6 cellular contexts compared by ENCODE assay signal in genomic region chr22:19143967-19144400, GRCh38. TPM values are rescaled to one million over a fixed set of nuclear protein-coding genes. Genes with fewer than 3 reads are reported as not detected.
DNase-seq lines count a peak whose midpoint lies in the region; FAIRE-seq and TF ChIP-seq lines count a peak whose summit lies in the region.

No MANE protein-coding gene starts in this region.

- no peak for TF ChIP-seq POLR2A in H54 (IDR thresholded peaks at IDR 0.05; ENCODE audit: low read depth, low read length)

- H3K4me3 Mint-ChIP-seq in activated CD4-positive, alpha-beta T cell treated with anti-CD3 and anti-CD28 coated beads, Interleukin-2, amount 10 ng/mL, durations not matched to agents 24 days and 14 days: peak overlapping the region; percentile 96

- H3K4me1 ChIP-seq in urinary bladder (ENCODE audit: insufficient read depth): no peaks in the 10 kb centered on the region

- peak overlapping the region; percentile 42 for H3K27ac ChIP-seq in urinary bladder (ENCODE audit: low read depth)

- intact Hi-C loops in activated CD4-positive, alpha-beta T cell treated with anti-CD3 and anti-CD28 coated beads, Interleukin-2, amount 10 ng/mL, durations not matched to agents 24 days and 14 days (cut with micrococcal nuclease): loop anchor here (1.0 to 5.0 kb wide), 6 partner anchors 22 to 973 kb away; partner anchors contain the start of genes DGCR2, HIRA, RANBP1 and TRMT2A

- H3K4me1 Mint-ChIP-seq in activated CD4-positive, alpha-beta T cell treated with anti-CD3 and anti-CD28 coated beads, Interleukin-2, amount 10 ng/mL, durations not matched to agents 24 days and 14 days: peaks cover 13% of the 10 kb centered on the region

- H3K4me3 ChIP-seq in urinary bladder (ENCODE audit: low read depth, low read length): peak overlapping the region; percentile 63

- DNase-seq in H54 (ENCODE audit: insufficient read length, low spot score) (peak; percentile 32), iris pigment epithelial cell (ENCODE audit: low read depth) (peak; percentile 27), glomerular visceral epithelial cell (ENCODE audit: extremely low spot score) (no peak), kidney glomerular epithelial cell (lab: John Stamatoyannopoulos, UW) (no peak)
- DNase-seq in activated CD4-positive, alpha-beta T cell treated with anti-CD3 and anti-CD28 coated beads, Interleukin-2, amount 10 ng/mL, durations not matched to agents 24 days and 14 days: peak; percentile 85

- 3% methylated on average over 17 of the region's 17 CpGs for WGBS in urinary bladder

- H3K27ac Mint-ChIP-seq in activated CD4-positive, alpha-beta T cell treated with anti-CD3 and anti-CD28 coated beads, Interleukin-2, amount 10 ng/mL, durations not matched to agents 24 days and 14 days: peak overlapping the region; percentile 94

- FAIRE-seq in H54 (lab: Jason Lieb, UNC): no peak

- H3K36me3 Mint-ChIP-seq in activated CD4-positive, alpha-beta T cell treated with anti-CD3 and anti-CD28 coated beads, Interleukin-2, amount 10 ng/mL, durations not matched to agents 24 days and 14 days (ENCODE audit: low read depth): peaks cover 26% of the 10 kb centered on the region

- peaks cover 21% of the 10 kb centered on the region for H3K27me3 Mint-ChIP-seq in activated CD4-positive, alpha-beta T cell treated with anti-CD3 and anti-CD28 coated beads, Interleukin-2, amount 10 ng/mL, durations not matched to agents 24 days and 14 days

- H3K36me3 ChIP-seq in urinary bladder (ENCODE audit: insufficient read depth): no peaks in the 10 kb centered on the region

- no peaks in the 10 kb centered on the region for H3K9me3 Mint-ChIP-seq in activated CD4-positive, alpha-beta T cell treated with anti-CD3 and anti-CD28 coated beads, Interleukin-2, amount 10 ng/mL, durations not matched to agents 24 days and 14 days

RNA-seq across cellular contexts. Expression of gene ESS2, which starts 0.5 kb away (rescaled TPM):
- 17.6 and 19.1 TPM in 2 replicates for total RNA-seq in activated CD4-positive, alpha-beta T cell treated with anti-CD3 and anti-CD28 coated beads, Interleukin-2, amount 10 ng/mL, durations not matched to agents 24 days and 14 days
- total RNA-seq in urinary bladder: 5.1 TPM
- 19.2 TPM for polyA plus RNA-seq in urinary bladder

RNA-seq across cellular contexts. Expression of gene GSC2, which starts 6.1 kb away (rescaled TPM):
- not detected in 2 replicates for total RNA-seq in activated CD4-positive, alpha-beta T cell treated with anti-CD3 and anti-CD28 coated beads, Interleukin-2, amount 10 ng/mL, durations not matched to agents 24 days and 14 days
- not detected for total RNA-seq in urinary bladder
- not detected for polyA plus RNA-seq in urinary bladder

RNA-seq across cellular contexts. Expression of gene TSSK2, which starts 12.9 kb away (rescaled TPM):
- not detected in 2 replicates for total RNA-seq in activated CD4-positive, alpha-beta T cell treated with anti-CD3 and anti-CD28 coated beads, Interleukin-2, amount 10 ng/mL, durations not matched to agents 24 days and 14 days
- total RNA-seq in urinary bladder: not detected
- 0.25 TPM for polyA plus RNA-seq in urinary bladder

RNA-seq across cellular contexts. Expression of gene DGCR2, which starts 21.8 kb away (rescaled TPM):
- total RNA-seq in activated CD4-positive, alpha-beta T cell treated with anti-CD3 and anti-CD28 coated beads, Interleukin-2, amount 10 ng/mL, durations not matched to agents 24 days and 14 days: 23.8 and 25.5 TPM in 2 replicates
- 41.4 TPM for total RNA-seq in urinary bladder
- polyA plus RNA-seq in urinary bladder: 61.0 TPM

RNA-seq across cellular contexts. Expression of gene SLC25A1, which starts 34.6 kb away (rescaled TPM):
- 39.4 and 41.2 TPM in 2 replicates for total RNA-seq in activated CD4-positive, alpha-beta T cell treated with anti-CD3 and anti-CD28 coated beads, Interleukin-2, amount 10 ng/mL, durations not matched to agents 24 days and 14 days
- 24.6 TPM for total RNA-seq in urinary bladder
- polyA plus RNA-seq in urinary bladder: 65.0 TPM

Comparison
In these comparisons a context has a peak if more than half of its experiments do, and no peak if none do; other contexts are left out.
1. DNase-seq: peak in H54 (single experiment), activated CD4-positive, alpha-beta T cell treated with anti-CD3 and anti-CD28 coated beads, Interleukin-2, amount 10 ng/mL, durations not matched to agents 24 days and 14 days (single experiment) and iris pigment epithelial cell (single experiment); none in glomerular visceral epithelial cell (single experiment) and kidney glomerular epithelial cell (single experiment).